Comparison of ENCODE assay signal across 9 cellular contexts in genomic region chr4:118889313-118889694, GRCh38. TPM values are rescaled to one million over a fixed set of nuclear protein-coding genes. Genes with fewer than 3 reads are reported as not detected.
DNase-seq lines count a peak whose midpoint lies in the region; ATAC-seq and TF ChIP-seq lines count a peak whose summit lies in the region.
"Had no signal": no experiment of that assay in that cellular context is flagged by ENCODE, and none has a peak within 500 bp of the region (broad histone marks: within the 10 kb centered on the region; RNA-seq: fewer than 3 reads in every experiment).

No MANE protein-coding gene starts in this region.

- no peak for TF ChIP-seq POLR2A in heart left ventricle (IDR thresholded peaks at IDR 0.05)

- H3K9me3 ChIP-seq in HAP-1 (no peaks in the 10 kb centered on the region), WERI-Rb-1 (ENCODE audit: severe bottlenecking) (no peaks in the 10 kb centered on the region), heart left ventricle (no peaks in the 10 kb centered on the region)

- WGBS in heart left ventricle, 4 donors = 21 to 28% (median 24%) methylated on average over 4 of the region's 4 CpGs

- peaks cover 17% of the 10 kb centered on the region for H3K4me1 ChIP-seq in HAP-1
- peaks cover 0 to 18% (median 10%) of the 10 kb centered on the region in 12 donors for H3K4me1 ChIP-seq in heart left ventricle

- TF ChIP-seq CTCF in WERI-Rb-1 (IDR thresholded peaks at IDR 0.05; ENCODE audit: low read depth, low read length) (no peak), heart left ventricle (IDR thresholded peaks at IDR 0.05) (no peak)

- ATAC-seq in heart left ventricle (peak; percentile 33 to 58 (median 52)), HG03565 (IDR thresholded peaks at IDR 0.05; ENCODE audit: unreplicated experiment) (no peak), GM21529 (IDR thresholded peaks at IDR 0.05; ENCODE audit: unreplicated experiment) (no peak)

- H3K27me3 ChIP-seq in HAP-1 (ENCODE audit: low read depth) (no peaks in the 10 kb centered on the region), WERI-Rb-1 (ENCODE audit: insufficient read depth, low read depth, severe bottlenecking) (no peaks in the 10 kb centered on the region), heart left ventricle (peaks cover 0 to 14% (median 0%) of the 10 kb centered on the region in 9 donors)

- in situ Hi-C loops in HAP-1 (cut with MboI; ENCODE audit: low sequenced_read_pairs) = loop anchor here (25.0 kb wide), 1 partner anchor 127 kb away; no protein-coding TSS in a partner anchor

- H3K36me3 ChIP-seq in HAP-1 (replicated peaks) (no peaks in the 10 kb centered on the region), WERI-Rb-1 (no peaks in the 10 kb centered on the region), heart left ventricle (no peaks in the 10 kb centered on the region)

- intact Hi-C loops in heart left ventricle (cut with DNase I) = loop anchor here in 9 of 10 donors (1.0 to 10.0 kb wide), 11 partner anchors 52 to 405 kb away; partner anchors contain the start of gene SEC24D (in 4 of the 9)

- DNase-seq in HAP-1 (ENCODE audit: low spot score in 2 of 2) (no peak), WERI-Rb-1 (no peak), heart left ventricle (no peak), skeletal muscle cell (ENCODE audit: low read depth) (no peak), NCI-H1048 (lab: John Stamatoyannopoulos, UW) (no peak), NCI-H510A treated with DMSO at 0.1 percent for 48 hours (lab: John Stamatoyannopoulos, UW) (no peak)

- H3K27ac ChIP-seq in WERI-Rb-1 (no peak overlapping the region), heart left ventricle (peak overlapping the region; percentile 70 to 93 (median 88))

- peak overlapping the region; percentile 25 for H3K4me3 ChIP-seq in HAP-1
- peak overlapping the region; percentile 40 for H3K4me3 ChIP-seq in WERI-Rb-1 (ENCODE audit: low read depth, low read length)
- peak overlapping the region; percentile 21 to 82 (median 72) for H3K4me3 ChIP-seq in heart left ventricle
- peak overlapping the region; percentile 53 for H3K4me3 ChIP-seq in skeletal muscle cell (ENCODE audit: low read depth, low read length)
- H3K4me3 ChIP-seq: K562 had no signal

RNA-seq across cellular contexts. Expression of gene SYNPO2, which starts 0.7 kb away (rescaled TPM):
- 100 to 1,000 TPM; 151 to 290 (median 247) TPM for total RNA-seq in heart left ventricle
- 10 to 100 TPM; 31.2 to 72.4 TPM for polyA plus RNA-seq in heart left ventricle

RNA-seq across cellular contexts. Expression of gene SEC24D, which starts 53.4 kb away (rescaled TPM):
- total RNA-seq in heart left ventricle = 10 to 100 TPM; 13.3 to 36.4 (median 14.8) TPM
- 10 to 100 TPM in 1 of 2 donors, 1 to 10 TPM in 1; 3.1 to 19.0 TPM for polyA plus RNA-seq in heart left ventricle

Comparison
In these comparisons a context has a peak if more than half of its experiments do, and no peak if none do; other contexts are left out.
1. ATAC-seq: peak in heart left ventricle (4 of 4); none in HG03565 (single experiment) and GM21529 (single experiment).
2. Peak in every context shown above with its lines, with median percentiles within 50 percentile points of each other: H3K4me3 ChIP-seq.